1 cellular context compared by ENCODE assay signal in the genomic region with DNA sequence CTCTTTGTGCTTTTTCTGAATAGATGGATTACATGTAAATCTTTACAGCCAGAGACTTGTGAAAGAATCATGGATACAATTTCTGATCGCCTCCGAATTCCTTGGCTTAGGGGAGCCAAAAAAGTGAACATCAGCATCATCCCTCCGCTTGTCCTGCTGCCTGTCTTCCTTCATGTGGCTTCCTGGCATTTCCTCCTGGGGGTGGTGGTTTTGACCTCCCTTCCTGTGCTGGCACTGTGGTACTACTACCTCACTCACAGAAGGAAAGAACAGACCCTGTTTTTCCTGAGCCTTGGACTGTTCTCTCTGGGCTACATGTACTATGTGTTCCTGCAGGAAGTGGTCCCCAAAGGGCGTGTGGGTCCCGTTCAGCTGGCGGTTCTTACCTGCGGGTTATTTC.
TF ChIP-seq lines count a peak whose summit lies in the region.

No MANE protein-coding gene starts in this region.

TF ChIP-seq in endothelial cell of umbilical vein, 7 proteins besides CTCF, POLR2A, EP300 and RAD21:
- TF ChIP-seq EZH2 (IDR thresholded peaks at IDR 0.05; ENCODE audit: borderline replicate concordance, low read depth, low read length, severe bottlenecking) (no peak), FOS (IDR thresholded peaks at IDR 0.05; ENCODE audit: borderline replicate concordance, insufficient read depth, low read length) (no peak), POLR2AphosphoS5 (IDR thresholded peaks at IDR 0.05; ENCODE audit: insufficient read depth, low read depth, low read length) (no peak), JUN (IDR thresholded peaks at IDR 0.05; ENCODE audit: borderline replicate concordance, insufficient read depth, insufficient read length, low read depth) (no peak), GATA2 (IDR thresholded peaks at IDR 0.05; ENCODE audit: insufficient read depth, insufficient read length, low read depth, low read length) (no peak), MYC (IDR thresholded peaks at IDR 0.05; ENCODE audit: low read depth, low read length) (no peak)
- TF ChIP-seq, protein P1, sequence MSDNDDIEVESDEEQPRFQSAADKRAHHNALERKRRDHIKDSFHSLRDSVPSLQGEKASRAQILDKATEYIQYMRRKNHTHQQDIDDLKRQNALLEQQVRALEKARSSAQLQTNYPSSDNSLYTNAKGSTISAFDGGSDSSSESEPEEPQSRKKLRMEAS (IDR thresholded peaks at IDR 0.05; ENCODE audit: insufficient read depth, insufficient read length), result no peak
